Comparison of ENCODE assay signal across 1 cellular context in genomic region chrX:55151199-55151598, GRCh38.
A peak's percentile ranks its signal among the peaks of the same experiment; 100 is the strongest.
TF ChIP-seq lines count a peak whose summit lies in the region.

No MANE protein-coding gene starts in this region.

TF ChIP-seq in HEK293, 187 proteins besides CTCF, POLR2A, EP300 and RAD21 (continued from another document and continues in another):
- TF ChIP-seq ZNF423 (tag by site-specific recombination; IDR thresholded peaks at IDR 0.05) = no peak
- TF ChIP-seq ZNF302 (tag by site-specific recombination; IDR thresholded peaks at IDR 0.05; ENCODE audit: low read depth) = no peak
- TF ChIP-seq ZNF114 (tag by site-specific recombination; IDR thresholded peaks at IDR 0.05) = no peak
- no peak for TF ChIP-seq ZNF549 (tag by site-specific recombination; IDR thresholded peaks at IDR 0.05)
- no peak for TF ChIP-seq ZNF366 (tag by site-specific recombination; conservative IDR thresholded peaks at IDR 0.05)
- TF ChIP-seq ZNF391 (tag by site-specific recombination; IDR thresholded peaks at IDR 0.05; ENCODE audit: borderline replicate concordance, low read depth) = 0 out of 2 replicates have a peak, but pooled peaks have one; percentile 39
- no peak for TF ChIP-seq ZNF404 (tag by site-specific recombination; IDR thresholded peaks at IDR 0.05)
- no peak for TF ChIP-seq PBX3 (CRISPR knock-in tag; IDR thresholded peaks at IDR 0.05)
- TF ChIP-seq ZNF398 (tag by site-specific recombination; IDR thresholded peaks at IDR 0.05) = no peak
- TF ChIP-seq ATF2 (tag by site-specific recombination; IDR thresholded peaks at IDR 0.05; ENCODE audit: low read depth) = no peak
- no peak for TF ChIP-seq GLIS2 (tag by site-specific recombination; IDR thresholded peaks at IDR 0.05)
- no peak for TF ChIP-seq ZNF768 (tag by site-specific recombination; IDR thresholded peaks at IDR 0.05)
- no peak for TF ChIP-seq ZNF629 (tag by site-specific recombination; IDR thresholded peaks at IDR 0.05)
- no peak for TF ChIP-seq ZNF223 (tag by site-specific recombination; IDR thresholded peaks at IDR 0.05)
- no peak for TF ChIP-seq ZNF785 (tag by site-specific recombination; IDR thresholded peaks at IDR 0.05)
- no peak for TF ChIP-seq SP3 (tag by site-specific recombination; IDR thresholded peaks at IDR 0.05)
- 0 out of 2 replicates have a peak, but pooled peaks have one; percentile 27 for TF ChIP-seq ZBTB44 (tag by site-specific recombination; IDR thresholded peaks at IDR 0.05)
- no peak for TF ChIP-seq ZNF138 (tag by site-specific recombination; IDR thresholded peaks at IDR 0.05; ENCODE audit: borderline replicate concordance)
- TF ChIP-seq MYNN (tag by site-specific recombination; IDR thresholded peaks at IDR 0.05; ENCODE audit: borderline replicate concordance) = no peak
- TF ChIP-seq ZNF335 (tag by site-specific recombination; conservative IDR thresholded peaks at IDR 0.05) = no peak; the same call in 1 of the 2 replicates
- no peak for TF ChIP-seq ZNF140 (tag by site-specific recombination; IDR thresholded peaks at IDR 0.05)
- TF ChIP-seq ZNF18 (tag by site-specific recombination; IDR thresholded peaks at IDR 0.05) = peak; percentile 59; the same call in 1 of the 2 replicates
- no peak for TF ChIP-seq ZBTB21 (tag by site-specific recombination; IDR thresholded peaks at IDR 0.05)
- no peak for TF ChIP-seq ZNF148 (tag by site-specific recombination; IDR thresholded peaks at IDR 0.05; ENCODE audit: borderline replicate concordance)
- TF ChIP-seq YY2 (tag by site-specific recombination; IDR thresholded peaks at IDR 0.05) = no peak
- TF ChIP-seq ZNF830 (tag by site-specific recombination; IDR thresholded peaks at IDR 0.05; ENCODE audit: low read depth) = no peak
- no peak for TF ChIP-seq ZNF626 (tag by site-specific recombination; IDR thresholded peaks at IDR 0.05)
- no peak for TF ChIP-seq ZBTB7A (tag by site-specific recombination; IDR thresholded peaks at IDR 0.05; ENCODE audit: low read depth)
- no peak for TF ChIP-seq ZNF571 (tag by site-specific recombination; IDR thresholded peaks at IDR 0.05)
- no peak for TF ChIP-seq OVOL3 (tag by site-specific recombination; IDR thresholded peaks at IDR 0.05)
- TF ChIP-seq ZNF514 (tag by site-specific recombination; IDR thresholded peaks at IDR 0.05) = no peak
- no peak for TF ChIP-seq SCRT2 (tag by site-specific recombination; IDR thresholded peaks at IDR 0.05)
- no peak for TF ChIP-seq ZNF791 (tag by site-specific recombination; IDR thresholded peaks at IDR 0.05)
- no peak for TF ChIP-seq ZNF621 (tag by site-specific recombination; IDR thresholded peaks at IDR 0.05)
- TF ChIP-seq ELK4 (IDR thresholded peaks at IDR 0.05; ENCODE audit: borderline replicate concordance, low read depth, low read length) = no peak
- no peak for TF ChIP-seq ZNF518A (tag by site-specific recombination; conservative IDR thresholded peaks at IDR 0.05; ENCODE audit: low read depth)
- no peak for TF ChIP-seq ZNF792 (tag by site-specific recombination; IDR thresholded peaks at IDR 0.05)
- no peak for TF ChIP-seq ZNF510 (tag by site-specific recombination; IDR thresholded peaks at IDR 0.05; ENCODE audit: insufficient replicate concordance)
- no peak for TF ChIP-seq ZNF449 (tag by site-specific recombination; IDR thresholded peaks at IDR 0.05)
- no peak for TF ChIP-seq ZSCAN18 (tag by site-specific recombination; IDR thresholded peaks at IDR 0.05)
- TF ChIP-seq ZNF561 (tag by site-specific recombination; IDR thresholded peaks at IDR 0.05; ENCODE audit: borderline replicate concordance) = peak; percentile 42; the same call in 1 of the 2 replicates
